ENCODE assay signal across 20 cellular contexts in genomic region chr3:128338536-128339400, GRCh38.
DNase-seq lines count a peak whose midpoint lies in the region; ATAC-seq and TF ChIP-seq lines count a peak whose summit lies in the region.
"Had no signal": no experiment of that assay in that cellular context is flagged by ENCODE, and none has a peak within 500 bp of the region (broad histone marks: within the 10 kb centered on the region; RNA-seq: fewer than 3 reads in every experiment).

No MANE protein-coding gene starts in this region.

- H3K9ac ChIP-seq in MM.1S (ENCODE audit: low read length) = no peak overlapping the region

- H3K27me3 Mint-ChIP-seq in nephron progenitor cell (ENCODE audit: low read depth, poor library complexity) = peaks cover 46% of the 10 kb centered on the region
- H3K27me3 Mint-ChIP-seq: activated CD4-positive, alpha-beta T cell treated with anti-CD3 and anti-CD28 coated beads for 36 hours had no signal

- no peaks in the 10 kb centered on the region for H4K20me1 ChIP-seq in MM.1S (ENCODE audit: insufficient read depth, low read length)

- peaks cover 5% of the 10 kb centered on the region for H3K36me3 ChIP-seq in upper lobe of right lung
- H3K36me3 ChIP-seq in MM.1S (replicated peaks; ENCODE audit: insufficient read depth, low read length) = no peaks in the 10 kb centered on the region

- peaks cover 72% of the 10 kb centered on the region for H3K4me1 Mint-ChIP-seq in nephron progenitor cell
- H3K4me1 Mint-ChIP-seq: activated CD4-positive, alpha-beta T cell treated with anti-CD3 and anti-CD28 coated beads for 36 hours had no signal

- H3K4me3 ChIP-seq in upper lobe of right lung = no peak overlapping the region
- no peak overlapping the region for H3K4me3 ChIP-seq in MM.1S (ENCODE audit: low read length)
- H3K4me3 ChIP-seq: SK-N-MC had no signal

- peak; percentile 62 for DNase-seq in cardiac septum (ENCODE audit: low spot score)
- DNase-seq in left ventricle myocardium superior = no peak
- DNase-seq in NCI-H2196 (lab: John Stamatoyannopoulos, UW; ENCODE audit: unreplicated experiment) = peak; percentile 61
- DNase-seq in nephron progenitor cell = peak; percentile 47
- peak; percentile 33 for DNase-seq in upper lobe of right lung
- no peak for DNase-seq in NK-92 (lab: John Stamatoyannopoulos, UW; ENCODE audit: unreplicated experiment)
- DNase-seq in NCI-H1694 (lab: John Stamatoyannopoulos, UW) = no peak
- DNase-seq in MM.1S = no peak
- DNase-seq: activated CD4-positive, alpha-beta T cell treated with anti-CD3 and anti-CD28 coated beads for 36 hours; activated CD8-positive, alpha-beta memory T cell treated with anti-CD3 and anti-CD28 coated beads, Interleukin-2, amount 50 U/mL, for 48 hours; activated gamma-delta T cell treated with Interleukin-2 at 50 U/mL for 16 hours; anterior cingulate cortex; cerebellar nuclear complex; GF-D8; hippocampal formation; NCI-H1105; NCI-H524; stimulated activated CD4-positive, alpha-beta T cell treated with anti-CD3 and anti-CD28 coated beads, Interleukin-4, amount 100 ng/mL, for 24 hours; T1000 had no signal

- H3K4me2 ChIP-seq in MM.1S (ENCODE audit: low read depth, low read length) = no peak overlapping the region

- H3K9me2 ChIP-seq in MM.1S (replicated peaks; ENCODE audit: insufficient read depth, low read length) = no peaks in the 10 kb centered on the region

- H3K4me1 ChIP-seq in upper lobe of right lung = no peaks in the 10 kb centered on the region
- H3K4me1 ChIP-seq in MM.1S (ENCODE audit: low read length) = no peaks in the 10 kb centered on the region

- H3K9me3 Mint-ChIP-seq in nephron progenitor cell = no peaks in the 10 kb centered on the region

- H3K27ac Mint-ChIP-seq in nephron progenitor cell = peak overlapping the region; percentile 88
- H3K27ac Mint-ChIP-seq: activated CD4-positive, alpha-beta T cell treated with anti-CD3 and anti-CD28 coated beads for 36 hours had no signal

- no peaks in the 10 kb centered on the region for H3F3A ChIP-seq in MM.1S (ENCODE audit: insufficient read depth, low read length)

- no peak for ATAC-seq in left ventricle myocardium superior
- ATAC-seq in upper lobe of right lung = no peak
- ATAC-seq: activated CD4-positive, alpha-beta T cell treated with anti-CD3 and anti-CD28 coated beads for 36 hours had no signal

- H3K27ac ChIP-seq in upper lobe of right lung = no peak overlapping the region
- H3K27ac ChIP-seq in MM.1S (ENCODE audit: low read length) = no peak overlapping the region
- H3K27ac ChIP-seq: SK-N-MC had no signal

- no peaks in the 10 kb centered on the region for H3K27me3 ChIP-seq in upper lobe of right lung
- H3K27me3 ChIP-seq in MM.1S (replicated peaks; ENCODE audit: insufficient read depth, low read length) = no peaks in the 10 kb centered on the region

- H2AFZ ChIP-seq in MM.1S (ENCODE audit: low read length) = no peak overlapping the region

- H3K79me2 ChIP-seq in MM.1S (ENCODE audit: low read length) = no peaks in the 10 kb centered on the region

- H3K4me3 Mint-ChIP-seq in nephron progenitor cell = peak overlapping the region; percentile 65
- H3K4me3 Mint-ChIP-seq: activated CD4-positive, alpha-beta T cell treated with anti-CD3 and anti-CD28 coated beads for 36 hours had no signal

- intact Hi-C loops in cardiac septum (cut with DNase I) = no loop called here
- intact Hi-C loops in left ventricle myocardium superior (cut with micrococcal nuclease) = no loop called here
- intact Hi-C loops in upper lobe of right lung (cut with DNase I) = no loop called here

- no peaks in the 10 kb centered on the region for H3K36me3 Mint-ChIP-seq in nephron progenitor cell (ENCODE audit: low read depth)

- H3K9me3 ChIP-seq in upper lobe of right lung (no peaks in the 10 kb centered on the region), MM.1S (replicated peaks; ENCODE audit: insufficient read depth, low read length) (no peaks in the 10 kb centered on the region)

- TF ChIP-seq CTCF in nephron progenitor cell (IDR thresholded peaks at IDR 0.05) (no peak), upper lobe of right lung (IDR thresholded peaks at IDR 0.05) (no peak), MM.1S (IDR thresholded peaks at IDR 0.05; ENCODE audit: low read length) (no peak)

Comparison
In these comparisons a context has a peak if more than half of its experiments do, and no peak if none do; other contexts are left out.
1. DNase-seq: peak in cardiac septum (single experiment), NCI-H2196 (single experiment), nephron progenitor cell (single experiment) and upper lobe of right lung (single experiment); none in left ventricle myocardium superior (single experiment), NK-92 (single experiment), NCI-H1694 (single experiment) and MM.1S (single experiment).